27 cellular contexts compared by ENCODE assay signal in genomic region chr9:37336150-37336549, GRCh38.
DNase-seq lines count a peak whose midpoint lies in the region; ATAC-seq and TF ChIP-seq lines count a peak whose summit lies in the region.
"Had no signal": no experiment of that assay in that cellular context is flagged by ENCODE, and none has a peak within 500 bp of the region (broad histone marks: within the 10 kb centered on the region; RNA-seq: fewer than 3 reads in every experiment).

No MANE protein-coding gene starts in this region.

- TF ChIP-seq EP300 in tibial nerve (IDR thresholded peaks at IDR 0.05): no peak

- H3F3A ChIP-seq in OCI-LY1 (ENCODE audit: insufficient read depth, low read length): no peaks in the 10 kb centered on the region

- H3K27ac ChIP-seq in OCI-LY1 (ENCODE audit: low read depth, low read length, poor library complexity, severe bottlenecking): peak overlapping the region; percentile 100
- H3K27ac ChIP-seq in tibial nerve: no peak overlapping the region
- H3K27ac ChIP-seq: adrenal gland, ovary, PC-9, skin epidermis, transverse colon had no signal

- H2AFZ ChIP-seq in OCI-LY1 (ENCODE audit: low read length): no peak overlapping the region
- H2AFZ ChIP-seq: PC-9 had no signal

- TF ChIP-seq POLR2A in tibial nerve (IDR thresholded peaks at IDR 0.05): no peak

- H3K36me3 Mint-ChIP-seq in activated B cell treated with CpG ODN at 0.5 μM for 24 hours (ENCODE audit: low read depth): no peaks in the 10 kb centered on the region
- H3K36me3 Mint-ChIP-seq in stimulated activated memory B cell treated with anti-CD40 and anti-IgM and Interleukin-4, amounts not matched to agents 10 μg/mL and 1 μg/mL and 100 μg/mL, for 72 hours: peaks cover 10% of the 10 kb centered on the region
- H3K36me3 Mint-ChIP-seq: activated CD8-positive, alpha-beta memory T cell treated with anti-CD3 and anti-CD28 coated beads, Interleukin-2, amount 10 ng/mL, durations not matched to agents 7 days and 5 days; brain; natural killer cell treated with Interleukin-12 subunit alpha and Interleukin-12 subunit beta and Interleukin-15 and Interleukin-18, amount 100 ng/mL, for 72 hours had no signal

- ATAC-seq in activated B cell treated with CpG ODN at 0.5 μM for 24 hours (ENCODE audit: low read depth): no peak
- ATAC-seq in stimulated activated memory B cell treated with anti-CD40 and anti-IgM and Interleukin-4, amounts not matched to agents 10 μg/mL and 1 μg/mL and 100 μg/mL, for 72 hours: no peak
- no peak for ATAC-seq in esophagus mucosa
- ATAC-seq in HG03439 (IDR thresholded peaks at IDR 0.05; ENCODE audit: unreplicated experiment): no peak
- ATAC-seq: activated CD8-positive, alpha-beta memory T cell treated with anti-CD3 and anti-CD28 coated beads, Interleukin-2, amount 10 ng/mL, durations not matched to agents 7 days and 5 days; natural killer cell treated with Interleukin-12 subunit alpha and Interleukin-12 subunit beta and Interleukin-15 and Interleukin-18, amount 100 ng/mL, for 72 hours; Right ventricle myocardium inferior had no signal

- peaks cover 32% of the 10 kb centered on the region; the same call in 1 of the 2 replicates for H3K79me2 ChIP-seq in OCI-LY1 (ENCODE audit: insufficient read depth, low read length)

- WGBS in tibial nerve, 2 donors: 83 to 93% methylated on average over 3 of the region's 3 CpGs

- no peaks in the 10 kb centered on the region for H3K27me3 Mint-ChIP-seq in activated B cell treated with CpG ODN at 0.5 μM for 24 hours
- H3K27me3 Mint-ChIP-seq in stimulated activated memory B cell treated with anti-CD40 and anti-IgM and Interleukin-4, amounts not matched to agents 10 μg/mL and 1 μg/mL and 100 μg/mL, for 72 hours: no peaks in the 10 kb centered on the region
- H3K27me3 Mint-ChIP-seq: activated CD8-positive, alpha-beta memory T cell treated with anti-CD3 and anti-CD28 coated beads, Interleukin-2, amount 10 ng/mL, durations not matched to agents 7 days and 5 days; brain; natural killer cell treated with Interleukin-12 subunit alpha and Interleukin-12 subunit beta and Interleukin-15 and Interleukin-18, amount 100 ng/mL, for 72 hours had no signal

- H4K20me1 ChIP-seq in OCI-LY1 (ENCODE audit: insufficient read depth, low read length): no peaks in the 10 kb centered on the region

- H3K9me3 ChIP-seq in OCI-LY1 (ENCODE audit: low read length): no peaks in the 10 kb centered on the region
- no peaks in the 10 kb centered on the region for H3K9me3 ChIP-seq in tibial nerve
- H3K9me3 ChIP-seq: MG63, ovary, transverse colon had no signal

- H3K4me1 ChIP-seq in OCI-LY1 (ENCODE audit: insufficient read depth, low read length, severe bottlenecking) (peaks cover 99% of the 10 kb centered on the region), tibial nerve (no peaks in the 10 kb centered on the region)
- H3K4me1 ChIP-seq: adrenal gland had no signal

- peak overlapping the region; percentile 61 for H3K4me2 ChIP-seq in OCI-LY1 (ENCODE audit: low read length)
- H3K4me2 ChIP-seq: PC-9 had no signal

- no peaks in the 10 kb centered on the region for H3K27me3 ChIP-seq in OCI-LY1 (ENCODE audit: insufficient read depth, low read length)
- H3K27me3 ChIP-seq in tibial nerve: no peaks in the 10 kb centered on the region
- H3K27me3 ChIP-seq: adrenal gland, MG63, ovary, transverse colon had no signal

- H3K36me3 ChIP-seq in OCI-LY1 (ENCODE audit: insufficient read depth, low read length) (peaks cover 5% of the 10 kb centered on the region; the same call in 1 of the 2 replicates), tibial nerve (no peaks in the 10 kb centered on the region)
- H3K36me3 ChIP-seq: adrenal gland, MG63, ovary, transverse colon had no signal

- CTCF ChIA-PET in activated B cell treated with CpG ODN at 0.5 μM for 24 hours (lab: Charles Lee): interaction anchor here (1.2 to 2.0 kb wide), 4 partner anchors 56 to 463 kb away, joined by 3 to 9 read pairs (median 5); no protein-coding TSS in a partner anchor

- intact Hi-C loops in activated B cell treated with CpG ODN at 0.5 μM for 24 hours (cut with micrococcal nuclease): loop anchor here (2.0 kb wide), 1 partner anchor 73 kb away; no protein-coding TSS in a partner anchor

- H3K4me1 Mint-ChIP-seq in activated B cell treated with CpG ODN at 0.5 μM for 24 hours: peaks cover 84% of the 10 kb centered on the region
- H3K4me1 Mint-ChIP-seq in stimulated activated memory B cell treated with anti-CD40 and anti-IgM and Interleukin-4, amounts not matched to agents 10 μg/mL and 1 μg/mL and 100 μg/mL, for 72 hours: peaks cover 36% of the 10 kb centered on the region

- peak overlapping the region; percentile 84 for H3K27ac Mint-ChIP-seq in activated B cell treated with CpG ODN at 0.5 μM for 24 hours
- peak overlapping the region; percentile 76 for H3K27ac Mint-ChIP-seq in stimulated activated memory B cell treated with anti-CD40 and anti-IgM and Interleukin-4, amounts not matched to agents 10 μg/mL and 1 μg/mL and 100 μg/mL, for 72 hours
- H3K27ac Mint-ChIP-seq: activated CD8-positive, alpha-beta memory T cell treated with anti-CD3 and anti-CD28 coated beads, Interleukin-2, amount 10 ng/mL, durations not matched to agents 7 days and 5 days; H9; natural killer cell treated with Interleukin-12 subunit alpha and Interleukin-12 subunit beta and Interleukin-15 and Interleukin-18, amount 100 ng/mL, for 72 hours had no signal

- no peak overlapping the region for H3K4me3 Mint-ChIP-seq in activated B cell treated with CpG ODN at 0.5 μM for 24 hours
- H3K4me3 Mint-ChIP-seq in stimulated activated memory B cell treated with anti-CD40 and anti-IgM and Interleukin-4, amounts not matched to agents 10 μg/mL and 1 μg/mL and 100 μg/mL, for 72 hours: no peak overlapping the region
- H3K4me3 Mint-ChIP-seq: activated CD8-positive, alpha-beta memory T cell treated with anti-CD3 and anti-CD28 coated beads, Interleukin-2, amount 10 ng/mL, durations not matched to agents 7 days and 5 days; H9; natural killer cell treated with Interleukin-12 subunit alpha and Interleukin-12 subunit beta and Interleukin-15 and Interleukin-18, amount 100 ng/mL, for 72 hours had no signal

- POLR2A ChIA-PET in activated B cell treated with CpG ODN at 0.5 μM for 24 hours (lab: Charles Lee): interaction anchor here (0.6 to 7.4 kb wide), 15 partner anchors 12 to 332 kb away, joined by 3 to 119 read pairs (median 6); partner anchors contain the start of genes PAX5 and ZCCHC7

- no peaks in the 10 kb centered on the region for H3K9me2 ChIP-seq in OCI-LY1 (ENCODE audit: low read depth, low read length)

- no peaks in the 10 kb centered on the region for H3K9me3 Mint-ChIP-seq in activated B cell treated with CpG ODN at 0.5 μM for 24 hours
- H3K9me3 Mint-ChIP-seq in stimulated activated memory B cell treated with anti-CD40 and anti-IgM and Interleukin-4, amounts not matched to agents 10 μg/mL and 1 μg/mL and 100 μg/mL, for 72 hours: no peaks in the 10 kb centered on the region
- H3K9me3 Mint-ChIP-seq: brain; H9; natural killer cell treated with Interleukin-12 subunit alpha and Interleukin-12 subunit beta and Interleukin-15 and Interleukin-18, amount 100 ng/mL, for 72 hours had no signal

- H3K4me3 ChIP-seq in GM12865 (ENCODE audit: low read depth, low read length): peak overlapping the region; percentile 10
- H3K4me3 ChIP-seq in OCI-LY1 (ENCODE audit: low read depth, low read length, poor library complexity, severe bottlenecking): peak overlapping the region; percentile 31
- H3K4me3 ChIP-seq in tibial nerve: no peak overlapping the region
- H3K4me3 ChIP-seq: adrenal gland, MG63, ovary, PC-9, skin epidermis, transverse colon had no signal

- DNase-seq in GM12865 (ENCODE audit: low read depth) (no peak), activated B cell treated with CpG ODN at 0.5 μM for 24 hours (no peak), tibial nerve (ENCODE audit: low spot score in 2 of 2) (no peak)
- DNase-seq: activated CD4-positive, CD25-positive, alpha-beta regulatory T cell; activated CD8-positive, alpha-beta memory T cell treated with anti-CD3 and anti-CD28 coated beads, Interleukin-2, amount 10 ng/mL, durations not matched to agents 7 days and 5 days; activated naive CD4-positive, alpha-beta T cell treated with Interleukin-2 at 50 U/mL for 16 hours; activated T-cell treated with anti-CD3 and anti-CD28 coated beads, Interleukin-2, amount 50 U/mL, for 48 hours; adrenal gland; cerebellar nuclear complex; H9; islet precursor cell; MG63; NCI-H1417; NCI-H2081; NCI-H2227 treated with DMSO at 0.1 percent for 48 hours; NCI-H748 treated with DMSO at 0.1 percent for 48 hours; ovary; PC-9; transverse colon had no signal

- H3K9ac ChIP-seq in OCI-LY1 (ENCODE audit: low read length): peak overlapping the region; percentile 34; the same call in 1 of the 2 replicates

- TF ChIP-seq CTCF in GM12865 (IDR thresholded peaks at IDR 0.05; ENCODE audit: insufficient read depth, low read depth, low read length, missing control alignments): no peak
- no peak for TF ChIP-seq CTCF in OCI-LY1 (IDR thresholded peaks at IDR 0.05; ENCODE audit: low read length)
- no peak for TF ChIP-seq CTCF in activated B cell treated with CpG ODN at 0.5 μM for 24 hours (IDR thresholded peaks at IDR 0.05)
- TF ChIP-seq CTCF in tibial nerve (IDR thresholded peaks at IDR 0.05): no peak

Comparison
In these comparisons a context has a peak if more than half of its experiments do, and no peak if none do; other contexts are left out.
1. H3K4me3 ChIP-seq: peak in GM12865 (single experiment) and OCI-LY1 (single experiment); none in tibial nerve (0 of 4).